In genomic region chr1:165764277-165764676, GRCh38 we compare ENCODE assay signal across 14 cellular contexts.
"Had no signal": no experiment of that assay in that cellular context is flagged by ENCODE, and none has a peak within 500 bp of the region (broad histone marks: within the 10 kb centered on the region; RNA-seq: fewer than 3 reads in every experiment).

No MANE protein-coding gene starts in this region.

- H2AFZ ChIP-seq: hepatocyte, parathyroid adenoma had no signal

- H3K9me3 ChIP-seq: adrenal gland, transverse colon had no signal

- H3K9me3 Mint-ChIP-seq: activated B cell treated with CpG ODN at 0.5 μM for 24 hours had no signal

- H3K27me3 ChIP-seq: adrenal gland, hepatocyte, transverse colon had no signal

- H3K4me3 ChIP-seq: adrenal gland, hepatocyte, transverse colon had no signal

- ATAC-seq: SK-N-SH treated with all-trans-retinoic acid at 6 μM for 48 hours had no signal

- H3K27me3 Mint-ChIP-seq: activated B cell treated with CpG ODN at 0.5 μM for 24 hours had no signal

- H3K4me2 ChIP-seq: hepatocyte had no signal

- H3K27ac ChIP-seq: adrenal gland, hepatocyte, parathyroid adenoma, transverse colon had no signal

- H3K4me3 Mint-ChIP-seq: activated B cell treated with CpG ODN at 0.5 μM for 24 hours had no signal

- H3K27ac Mint-ChIP-seq: activated B cell treated with CpG ODN at 0.5 μM for 24 hours had no signal

- DNase-seq: activated B cell treated with CpG ODN at 0.5 μM for 24 hours; activated gamma-delta T cell treated with Interleukin-2 at 50 U/mL for 16 hours; activated T-cell treated with anti-CD3 and anti-CD28 coated beads for 4 hours; adrenal gland; effector memory CD4-positive, alpha-beta T cell; kidney glomerular epithelial cell; mesendoderm; retina; stimulated activated CD4-positive, alpha-beta T cell treated with anti-CD3 and anti-CD28 coated beads, Interleukin-4, amount 100 ng/mL, for 4 hours; transverse colon had no signal

- H3K9ac ChIP-seq: parathyroid adenoma had no signal

- FAIRE-seq: TTC549 had no signal
